Comparison of ENCODE assay signal across 8 cellular contexts in the genomic region with DNA sequence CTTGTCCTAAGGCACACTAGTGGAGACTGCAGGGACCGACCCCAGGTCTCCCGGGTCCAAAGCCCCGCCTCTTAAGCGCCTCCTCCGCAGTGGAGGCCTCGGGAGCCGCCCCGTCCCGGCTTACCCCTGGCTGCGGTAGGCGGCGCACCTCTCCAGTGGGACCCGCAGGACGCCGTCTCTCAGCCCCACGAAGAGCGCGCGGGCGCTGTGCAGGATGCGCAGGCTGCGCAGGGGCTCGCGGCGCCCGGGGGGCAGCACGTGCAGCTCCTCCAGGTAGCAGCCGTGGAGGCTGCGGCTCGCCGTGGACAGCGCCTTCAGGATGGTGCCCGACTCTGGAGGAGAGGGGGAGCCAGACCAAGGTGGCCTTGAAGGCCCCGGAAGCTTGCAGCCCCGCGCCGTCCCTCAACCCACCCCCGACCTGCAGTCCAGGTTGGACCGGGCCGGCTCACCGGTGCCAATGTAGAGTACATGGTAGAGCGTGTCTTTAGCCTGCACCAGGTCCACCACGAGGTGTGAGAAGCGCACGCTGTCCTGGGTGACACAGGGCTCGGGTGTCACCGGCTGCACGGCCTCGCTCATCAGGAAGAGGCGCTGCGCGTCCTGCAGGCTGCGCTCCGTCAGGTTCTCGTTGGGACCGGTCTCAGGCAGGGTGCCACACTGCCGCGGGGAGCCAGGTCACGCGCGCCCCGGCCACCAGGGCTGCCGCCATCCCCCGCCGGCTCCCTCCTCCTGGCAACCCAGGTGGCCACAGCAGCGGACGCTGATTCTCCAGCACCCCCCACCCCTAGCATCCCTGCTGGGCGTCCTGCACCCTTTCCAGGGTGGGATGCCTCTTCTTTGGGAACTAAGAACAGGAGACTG.
DNase-seq lines count a peak whose midpoint lies in the region; ATAC-seq and TF ChIP-seq lines count a peak whose summit lies in the region.

No MANE protein-coding gene starts in this region.

- H3K9me3 Mint-ChIP-seq in mesothelial cell of epicardium = no peaks in the 10 kb centered on the region

- DNase-seq in A673 (ENCODE audit: low spot score) (peak; percentile 51), SK-MEL-5 (ENCODE audit: low read depth, low spot score) (peak; percentile 14), iPS-NIHi11 (ENCODE audit: low spot score) (peak; percentile 91), testis (peak; percentile 35), hepatic stellate cell (ENCODE audit: low spot score) (no peak), mesothelial cell of epicardium (ENCODE audit: low spot score in 2 of 2, unreplicated experiment in 2 of 2) (no peak), NCI-H226 (no peak)

- intact Hi-C loops in A673 (cut with micrococcal nuclease; ENCODE audit: unreplicated experiment) (no loop called here), testis (cut with DNase I; ENCODE audit: low total_unique reads) (no loop called here)

- 40 to 47% methylated on average over 12 to 53 of the region's 68 CpGs for WGBS in testis, 2 donors

- in situ Hi-C loops in SK-MEL-5 (cut with HindIII; ENCODE audit: low pct_unique_long_range_greater_than_20kb, low sequenced_read_pairs) = no loop called here

- H3K27ac ChIP-seq in A673 (ENCODE audit: low read depth, low read length, poor library complexity, severe bottlenecking) (no peak overlapping the region), testis (no peak overlapping the region)

- H3K4me1 ChIP-seq in A673 (ENCODE audit: insufficient read depth, low read length, poor library complexity, severe bottlenecking) = no peaks in the 10 kb centered on the region
- H3K4me1 ChIP-seq in testis = no peaks in the 10 kb centered on the region

- POLR2A ChIA-PET in A673 (lab: Charles Lee; ENCODE audit: low non-redundant PET) = no interaction called here

- BruUV-seq in A673 (replicated peaks; lab: Mats Ljungman, UMichigan) = no TSS peak

- ATAC-seq in GM19438 (IDR thresholded peaks at IDR 0.05; ENCODE audit: low read depth, unreplicated experiment) = peak; percentile 67

- H3K27me3 ChIP-seq in A673 (replicated peaks; ENCODE audit: insufficient read depth, low read depth, low read length, poor library complexity) (peaks cover 68% of the 10 kb centered on the region), testis (no peaks in the 10 kb centered on the region)

- no peaks in the 10 kb centered on the region for H3K36me3 Mint-ChIP-seq in mesothelial cell of epicardium

- no peak overlapping the region for H3K4me3 Mint-ChIP-seq in mesothelial cell of epicardium

- TF ChIP-seq CTCF in A673 (conservative IDR thresholded peaks at IDR 0.05; ENCODE audit: low read depth, low read length) = peak; percentile 50
- TF ChIP-seq CTCF in testis (IDR thresholded peaks at IDR 0.05) = peak in 1 of 3 experiments; percentile 15
- TF ChIP-seq CTCF in mesothelial cell of epicardium (IDR thresholded peaks at IDR 0.05; ENCODE audit: unreplicated experiment) = no peak

- H3K4me3 ChIP-seq in A673 (ENCODE audit: low read depth, low read length, poor library complexity, severe bottlenecking) (no peak overlapping the region), testis (peak overlapping the region; percentile 7 to 51)

- H3K4me1 Mint-ChIP-seq in mesothelial cell of epicardium = no peaks in the 10 kb centered on the region

- H3K9me3 ChIP-seq in A673 (ENCODE audit: low read depth, low read length, poor library complexity, severe bottlenecking) (no peaks in the 10 kb centered on the region), testis (no peaks in the 10 kb centered on the region)

- no peak overlapping the region for H3K27ac Mint-ChIP-seq in mesothelial cell of epicardium

- H3K36me3 ChIP-seq in A673 (ENCODE audit: insufficient read depth, low read length, poor library complexity, severe bottlenecking) (no peaks in the 10 kb centered on the region), testis (ENCODE audit: low read depth, missing control alignments) (no peaks in the 10 kb centered on the region)

- no peak for TF ChIP-seq POLR2A in testis (IDR thresholded peaks at IDR 0.05)

- H3K27me3 Mint-ChIP-seq in mesothelial cell of epicardium (ENCODE audit: low read depth) = peaks cover 20% of the 10 kb centered on the region

- CTCF ChIA-PET in A673 (lab: Charles Lee) = no interaction called here

Comparison
In these comparisons a context has a peak if more than half of its experiments do, and no peak if none do; other contexts are left out.
1. DNase-seq: peak in A673 (single experiment), SK-MEL-5 (single experiment), iPS-NIHi11 (single experiment) and testis (single experiment); none in hepatic stellate cell (single experiment), mesothelial cell of epicardium (0 of 2) and NCI-H226 (single experiment).